In genomic region chr16:82146957-82147356, GRCh38 we compare ENCODE assay signal across 1 cellular context.
TF ChIP-seq lines count a peak whose summit lies in the region.

No MANE protein-coding gene starts in this region.

TF ChIP-seq in HepG2, 621 proteins besides CTCF, POLR2A, EP300 and RAD21 (continued from another document):
- TF ChIP-seq ZNF431 (CRISPR knock-in tag; IDR thresholded peaks at IDR 0.05; ENCODE audit: borderline replicate concordance, low read depth) (no peak), KDM3A (CRISPR knock-in tag; IDR thresholded peaks at IDR 0.05; ENCODE audit: low read depth) (no peak), ZFAT (CRISPR knock-in tag; conservative IDR thresholded peaks at IDR 0.05) (no peak), ZSCAN30 (CRISPR knock-in tag; IDR thresholded peaks at IDR 0.05) (no peak), ZNF234 (CRISPR knock-in tag; conservative IDR thresholded peaks at IDR 0.05) (no peak), GPBP1L1 (CRISPR knock-in tag; IDR thresholded peaks at IDR 0.05) (no peak), PAF1 (CRISPR knock-in tag; IDR thresholded peaks at IDR 0.05) (no peak), ZFYVE20 (CRISPR knock-in tag; IDR thresholded peaks at IDR 0.05; ENCODE audit: borderline replicate concordance, low read depth) (no peak), RBM22 (optimal IDR thresholded peaks at IDR 0.05; ENCODE audit: low read length) (peak; percentile 20), CC2D1A (CRISPR knock-in tag; IDR thresholded peaks at IDR 0.05) (no peak), ZNF263 (CRISPR knock-in tag; IDR thresholded peaks at IDR 0.05) (peak; percentile 88)
